7 cellular contexts compared by ENCODE assay signal in genomic region chr20:35447082-35447789, GRCh38. TPM values are rescaled to one million over a fixed set of nuclear protein-coding genes. Genes with fewer than 3 reads are reported as not detected.
DNase-seq lines count a peak whose midpoint lies in the region; ATAC-seq and TF ChIP-seq lines count a peak whose summit lies in the region.

No MANE protein-coding gene starts in this region.

- intact Hi-C loops in activated T-helper 2 cell treated with anti-CD3 and anti-CD28 coated beads, Interferon-gamma antibody, Interleukin-2, Interleukin-4, amounts not matched to agents 10 μg/mL and 5 μg/mL and 100 μg/mL, durations not matched to agents 14 hours and 24 hours and 36 hours (cut with micrococcal nuclease): no loop called here

- H3K27ac ChIP-seq in RWPE2 (ENCODE audit: poor library complexity, severe bottlenecking) (peak overlapping the region; percentile 8), neutrophil (no peak overlapping the region)

- no peaks in the 10 kb centered on the region for H3K9me3 Mint-ChIP-seq in activated T-helper 2 cell treated with anti-CD3 and anti-CD28 coated beads, Interferon-gamma antibody, Interleukin-2, Interleukin-4, amounts not matched to agents 10 μg/mL and 5 μg/mL and 100 μg/mL, durations not matched to agents 14 hours and 24 hours and 36 hours

- TF ChIP-seq CTCF in GM12874 (IDR thresholded peaks at IDR 0.05; ENCODE audit: insufficient read depth, low read depth, low read length) (peak; percentile 89), LNCaP clone FGC (IDR thresholded peaks at IDR 0.05; ENCODE audit: control insufficient read depth, extremely low read depth, insufficient read depth) (peak; percentile 71), RWPE2 (IDR thresholded peaks at IDR 0.05; ENCODE audit: poor library complexity, severe bottlenecking) (peak; percentile 100), foreskin fibroblast (IDR thresholded peaks at IDR 0.05; ENCODE audit: low read depth, low read length) (peak; percentile 99), neutrophil (IDR thresholded peaks at IDR 0.05) (peak; percentile 93)

- ATAC-seq in RWPE2 (ENCODE audit: low read depth): peak; percentile 81

- DNase-seq in LNCaP clone FGC (ENCODE audit: low read depth) (peak; percentile 41), RWPE2 (ENCODE audit: low spot score) (no peak), foreskin fibroblast (peak; percentile 62 to 89), stromal cell of bone marrow (ENCODE audit: low read depth) (peak; percentile 64)
- DNase-seq in activated T-helper 2 cell treated with anti-CD3 and anti-CD28 coated beads, Interferon-gamma antibody, Interleukin-2, Interleukin-4, amounts not matched to agents 10 μg/mL and 5 μg/mL and 100 μg/mL, durations not matched to agents 14 hours and 24 hours and 36 hours (ENCODE audit: low spot score): peak; percentile 85

- H3K4me3 Mint-ChIP-seq in activated T-helper 2 cell treated with anti-CD3 and anti-CD28 coated beads, Interferon-gamma antibody, Interleukin-2, Interleukin-4, amounts not matched to agents 10 μg/mL and 5 μg/mL and 100 μg/mL, durations not matched to agents 14 hours and 24 hours and 36 hours (ENCODE audit: low read depth): peak overlapping the region; percentile 82

- H3K27ac Mint-ChIP-seq in activated T-helper 2 cell treated with anti-CD3 and anti-CD28 coated beads, Interferon-gamma antibody, Interleukin-2, Interleukin-4, amounts not matched to agents 10 μg/mL and 5 μg/mL and 100 μg/mL, durations not matched to agents 14 hours and 24 hours and 36 hours: no peak overlapping the region

- no peaks in the 10 kb centered on the region for H3K36me3 Mint-ChIP-seq in activated T-helper 2 cell treated with anti-CD3 and anti-CD28 coated beads, Interferon-gamma antibody, Interleukin-2, Interleukin-4, amounts not matched to agents 10 μg/mL and 5 μg/mL and 100 μg/mL, durations not matched to agents 14 hours and 24 hours and 36 hours (ENCODE audit: low read depth)

- no peaks in the 10 kb centered on the region for H3K9me3 ChIP-seq in RWPE2 (ENCODE audit: severe bottlenecking)
- no peaks in the 10 kb centered on the region for H3K9me3 ChIP-seq in neutrophil

- H3K4me1 Mint-ChIP-seq in activated T-helper 2 cell treated with anti-CD3 and anti-CD28 coated beads, Interferon-gamma antibody, Interleukin-2, Interleukin-4, amounts not matched to agents 10 μg/mL and 5 μg/mL and 100 μg/mL, durations not matched to agents 14 hours and 24 hours and 36 hours (ENCODE audit: low read depth): peaks cover 6% of the 10 kb centered on the region

- H3K27me3 ChIP-seq in RWPE2 (ENCODE audit: insufficient read depth, poor library complexity, severe bottlenecking) (no peaks in the 10 kb centered on the region), neutrophil (peaks cover 5% of the 10 kb centered on the region)

- H3K36me3 ChIP-seq in RWPE2 (ENCODE audit: low read depth): no peaks in the 10 kb centered on the region
- H3K36me3 ChIP-seq in neutrophil: no peaks in the 10 kb centered on the region

- H3K4me3 ChIP-seq in LNCaP clone FGC (ENCODE audit: low read depth, low read length) (no peak overlapping the region), RWPE2 (ENCODE audit: severe bottlenecking) (no peak overlapping the region), foreskin fibroblast (ENCODE audit: low read depth in 1 of 2, low read length in 2 of 2) (peak overlapping the region; percentile 27 to 53), neutrophil (ENCODE audit: low read depth in 1 of 2, low read length in 1 of 2) (peak overlapping the region in 1 of 2 experiments; percentile 41)

- H3K27me3 Mint-ChIP-seq in activated T-helper 2 cell treated with anti-CD3 and anti-CD28 coated beads, Interferon-gamma antibody, Interleukin-2, Interleukin-4, amounts not matched to agents 10 μg/mL and 5 μg/mL and 100 μg/mL, durations not matched to agents 14 hours and 24 hours and 36 hours (ENCODE audit: low read depth): no peaks in the 10 kb centered on the region

- H3K4me1 ChIP-seq in RWPE2 (ENCODE audit: insufficient read depth, poor library complexity, severe bottlenecking): peaks cover 33% of the 10 kb centered on the region
- H3K4me1 ChIP-seq in neutrophil (ENCODE audit: control insufficient read depth in 1 of 2, insufficient read depth in 1 of 2, low read depth in 1 of 2, low read length in 1 of 2): peaks cover 3 to 6% of the 10 kb centered on the region in 2 experiments

RNA-seq across cellular contexts. Expression of gene CEP250, which starts 8.2 kb away (rescaled TPM):
- 51.0 and 54.6 TPM in 2 replicates for total RNA-seq in activated T-helper 2 cell treated with anti-CD3 and anti-CD28 coated beads, Interferon-gamma antibody, Interleukin-2, Interleukin-4, amounts not matched to agents 10 μg/mL and 5 μg/mL and 100 μg/mL, durations not matched to agents 14 hours and 24 hours and 36 hours

RNA-seq across cellular contexts. Expression of gene GDF5, which starts 9.2 kb away (rescaled TPM):
- not detected in 2 replicates for total RNA-seq in activated T-helper 2 cell treated with anti-CD3 and anti-CD28 coated beads, Interferon-gamma antibody, Interleukin-2, Interleukin-4, amounts not matched to agents 10 μg/mL and 5 μg/mL and 100 μg/mL, durations not matched to agents 14 hours and 24 hours and 36 hours

RNA-seq across cellular contexts. Expression of gene UQCC1, which starts 35.5 kb away (rescaled TPM):
- 53.9 and 65.7 TPM in 2 replicates for total RNA-seq in activated T-helper 2 cell treated with anti-CD3 and anti-CD28 coated beads, Interferon-gamma antibody, Interleukin-2, Interleukin-4, amounts not matched to agents 10 μg/mL and 5 μg/mL and 100 μg/mL, durations not matched to agents 14 hours and 24 hours and 36 hours

Comparison
In these comparisons a context has a peak if more than half of its experiments do, and no peak if none do; other contexts are left out.
1. H3K4me3 ChIP-seq: peak in foreskin fibroblast (2 of 2); none in LNCaP clone FGC (single experiment) and RWPE2 (single experiment).
2. Peak in every context shown above with its lines, with median percentiles within 50 percentile points of each other: CTCF ChIP-seq.